ENCODE assay signal across 9 cellular contexts in genomic region chr15:45276851-45277250, GRCh38. TPM values are rescaled to one million over a fixed set of nuclear protein-coding genes. Genes with fewer than 3 reads are reported as not detected.
DNase-seq lines count a peak whose midpoint lies in the region; ATAC-seq and TF ChIP-seq lines count a peak whose summit lies in the region.
"Had no signal": no experiment of that assay in that cellular context is flagged by ENCODE, and none has a peak within 500 bp of the region (broad histone marks: within the 10 kb centered on the region; RNA-seq: fewer than 3 reads in every experiment).

No MANE protein-coding gene starts in this region.

- H3K9ac ChIP-seq in H9 (ENCODE audit: extremely low read depth, insufficient read length, low read length), result no peak overlapping the region

- TF ChIP-seq EP300 in tibial nerve (IDR thresholded peaks at IDR 0.05), result no peak

- no peak overlapping the region for H4K5ac ChIP-seq in H9 (ENCODE audit: insufficient read length, low read depth, low read length)

- no peak overlapping the region for H3K23ac ChIP-seq in H9 (ENCODE audit: insufficient read length, low read depth, low read length)

- no peak overlapping the region for H3K4me2 ChIP-seq in H9 (ENCODE audit: insufficient read depth, insufficient read length, low read length)

- no peak overlapping the region for H3K27ac Mint-ChIP-seq in H9
- H3K27ac Mint-ChIP-seq: activated naive CD8-positive, alpha-beta T cell had no signal

- no peak overlapping the region for H3K14ac ChIP-seq in H9 (ENCODE audit: insufficient read depth, low read length)

- H3K9me3 Mint-ChIP-seq in H9, result no peaks in the 10 kb centered on the region

- H3K79me2 ChIP-seq in H9 (ENCODE audit: insufficient read depth, low read length), result no peaks in the 10 kb centered on the region

- H2BK20ac ChIP-seq in H9 (ENCODE audit: low read depth, low read length, poor library complexity, severe bottlenecking), result no peak overlapping the region

- ATAC-seq in GM18502 (IDR thresholded peaks at IDR 0.05; ENCODE audit: poor library complexity, unreplicated experiment) (no peak), HG03521 (IDR thresholded peaks at IDR 0.05; ENCODE audit: unreplicated experiment) (no peak)

- H4K20me1 ChIP-seq in H9 (ENCODE audit: control insufficient read depth, insufficient read depth, insufficient read length), result no peaks in the 10 kb centered on the region

- H3K4me3 Mint-ChIP-seq in H9, result no peak overlapping the region

- H3K4me3 ChIP-seq in AG10803 (ENCODE audit: low read length) (no peak overlapping the region), fibroblast of pulmonary artery (replicated peaks; ENCODE audit: low read depth, low read length) (no peak overlapping the region), tibial nerve (no peak overlapping the region)

- no CpG with 5 or more reads among the region's 2 CpGs for WGBS in H9 (ENCODE audit: extremely low coverage, insufficient read length, low lambda C conversion rate)
- 0 to 4% methylated on average over 2 of the region's 2 CpGs for WGBS in tibial nerve, 2 donors

- H2AFZ ChIP-seq in H9 (ENCODE audit: low read length), result no peak overlapping the region

- H3K4me1 ChIP-seq in H9 (ENCODE audit: insufficient read depth, low read length) (no peaks in the 10 kb centered on the region), tibial nerve (peaks cover 0 to 24% (median 14%) of the 10 kb centered on the region in 4 donors)

- no peak overlapping the region for H3K56ac ChIP-seq in H9 (ENCODE audit: insufficient read length, low read depth, low read length)

- H2BK120ac ChIP-seq in H9 (ENCODE audit: low read depth, low read length, poor library complexity, severe bottlenecking), result no peak overlapping the region

- no peak overlapping the region for H2BK15ac ChIP-seq in H9 (ENCODE audit: low read depth, low read length)

- H3K27me3 Mint-ChIP-seq in H9 (ENCODE audit: low read depth), result peaks cover 11% of the 10 kb centered on the region
- H3K27me3 Mint-ChIP-seq: activated naive CD8-positive, alpha-beta T cell had no signal

- peaks cover 0 to 3% (median 0%) of the 10 kb centered on the region in 3 donors for H3K36me3 ChIP-seq in tibial nerve

- no peak overlapping the region for H4K8ac ChIP-seq in H9 (replicated peaks; ENCODE audit: insufficient read length, low read depth, low read length)

- TF ChIP-seq POLR2A in tibial nerve (IDR thresholded peaks at IDR 0.05), result no peak

- no peak overlapping the region for H2AK5ac ChIP-seq in H9 (ENCODE audit: insufficient read length, low read length)

- no peak overlapping the region for H3T11ph ChIP-seq in H9 (ENCODE audit: low read length)

- H3K27me3 ChIP-seq in H9 (ENCODE audit: insufficient read depth, low read length), result no peaks in the 10 kb centered on the region
- no peaks in the 10 kb centered on the region for H3K27me3 ChIP-seq in tibial nerve

- no peaks in the 10 kb centered on the region for H3K23me2 ChIP-seq in H9 (ENCODE audit: insufficient read length, low read depth, low read length, poor library complexity, severe bottlenecking)

- no peak overlapping the region for H2BK12ac ChIP-seq in H9 (ENCODE audit: insufficient read length, low read depth, low read length)

- H3K9me3 ChIP-seq in H9 (ENCODE audit: control insufficient read depth, low read depth, low read length) (no peaks in the 10 kb centered on the region), tibial nerve (no peaks in the 10 kb centered on the region)

- H3K27ac ChIP-seq in H9 (ENCODE audit: insufficient read length, low read depth, low read length) (no peak overlapping the region), tibial nerve (peak overlapping the region in 2 of 4 donors; percentile 57 to 58)

- no peak overlapping the region for H2BK5ac ChIP-seq in H9 (ENCODE audit: insufficient read length, low read length)

- DNase-seq in AG10803 (ENCODE audit: low read depth), result peak; percentile 44
- DNase-seq in H9, result no peak
- peak; percentile 61 for DNase-seq in RPMI7951 (ENCODE audit: low read depth)
- peak; percentile 38 for DNase-seq in fibroblast of pulmonary artery (ENCODE audit: low read depth)
- peak in 1 of 2 donors; percentile 15 for DNase-seq in tibial nerve (ENCODE audit: low spot score in 2 of 2)
- no peak for DNase-seq in stimulated activated CD4-positive, alpha-beta T cell treated with anti-CD3 and anti-CD28 coated beads, Interleukin-4, amount 100 ng/mL, for 24 hours

- peaks cover 4 to 7% of the 10 kb centered on the region in 2 experiments; a peak in 3 of 4 replicates for H3K4me1 Mint-ChIP-seq in H9

- no peaks in the 10 kb centered on the region for H3K79me1 ChIP-seq in H9 (ENCODE audit: insufficient read depth, low read depth, low read length, poor library complexity, severe bottlenecking)

- no peaks in the 10 kb centered on the region for H3K36me3 Mint-ChIP-seq in H9 (ENCODE audit: insufficient read depth in 1 of 3, low read depth in 3 of 3)
- H3K36me3 Mint-ChIP-seq: activated naive CD8-positive, alpha-beta T cell had no signal

- TF ChIP-seq CTCF in AG10803 (conservative IDR thresholded peaks at IDR 0.05; ENCODE audit: low read length), result peak; percentile 62
- peak; percentile 52; the same call in 2 of the 3 replicates for TF ChIP-seq CTCF in H9 (conservative IDR thresholded peaks at IDR 0.05)
- TF ChIP-seq CTCF in fibroblast of pulmonary artery (IDR thresholded peaks at IDR 0.05; ENCODE audit: low read length, missing control alignments), result peak; percentile 39
- TF ChIP-seq CTCF in tibial nerve (IDR thresholded peaks at IDR 0.05), result peak; percentile 21 to 57 (median 44)

- H3K4ac ChIP-seq in H9 (ENCODE audit: low read depth, low read length), result no peak overlapping the region

- no peak overlapping the region for H3K18ac ChIP-seq in H9 (ENCODE audit: insufficient read length, low read depth, low read length)

- no peak overlapping the region for H4K91ac ChIP-seq in H9 (ENCODE audit: insufficient read length, low read depth, low read length)

RNA-seq across cellular contexts. Expression of gene SLC28A2, which starts 24.8 kb away (rescaled TPM):
- total RNA-seq in H9 (2021) (not detected in 2 replicates), tibial nerve (not detected)
- not detected in 2 replicates for total RNA-seq in RPMI7951 (2014; rRNA removed; shearing (Covaris generic))

Comparison
In these comparisons a context has a peak if more than half of its experiments do, and no peak if none do; other contexts are left out.
1. DNase-seq: peak in AG10803 (single experiment), RPMI7951 (single experiment) and fibroblast of pulmonary artery (single experiment); none in H9 (single experiment) and stimulated activated CD4-positive, alpha-beta T cell treated with anti-CD3 and anti-CD28 coated beads, Interleukin-4, amount 100 ng/mL, for 24 hours (single experiment).
2. Peak in every context shown above with its lines, with median percentiles within 50 percentile points of each other: CTCF ChIP-seq.